Comparison of ENCODE assay signal across 22 cellular contexts in the genomic region with DNA sequence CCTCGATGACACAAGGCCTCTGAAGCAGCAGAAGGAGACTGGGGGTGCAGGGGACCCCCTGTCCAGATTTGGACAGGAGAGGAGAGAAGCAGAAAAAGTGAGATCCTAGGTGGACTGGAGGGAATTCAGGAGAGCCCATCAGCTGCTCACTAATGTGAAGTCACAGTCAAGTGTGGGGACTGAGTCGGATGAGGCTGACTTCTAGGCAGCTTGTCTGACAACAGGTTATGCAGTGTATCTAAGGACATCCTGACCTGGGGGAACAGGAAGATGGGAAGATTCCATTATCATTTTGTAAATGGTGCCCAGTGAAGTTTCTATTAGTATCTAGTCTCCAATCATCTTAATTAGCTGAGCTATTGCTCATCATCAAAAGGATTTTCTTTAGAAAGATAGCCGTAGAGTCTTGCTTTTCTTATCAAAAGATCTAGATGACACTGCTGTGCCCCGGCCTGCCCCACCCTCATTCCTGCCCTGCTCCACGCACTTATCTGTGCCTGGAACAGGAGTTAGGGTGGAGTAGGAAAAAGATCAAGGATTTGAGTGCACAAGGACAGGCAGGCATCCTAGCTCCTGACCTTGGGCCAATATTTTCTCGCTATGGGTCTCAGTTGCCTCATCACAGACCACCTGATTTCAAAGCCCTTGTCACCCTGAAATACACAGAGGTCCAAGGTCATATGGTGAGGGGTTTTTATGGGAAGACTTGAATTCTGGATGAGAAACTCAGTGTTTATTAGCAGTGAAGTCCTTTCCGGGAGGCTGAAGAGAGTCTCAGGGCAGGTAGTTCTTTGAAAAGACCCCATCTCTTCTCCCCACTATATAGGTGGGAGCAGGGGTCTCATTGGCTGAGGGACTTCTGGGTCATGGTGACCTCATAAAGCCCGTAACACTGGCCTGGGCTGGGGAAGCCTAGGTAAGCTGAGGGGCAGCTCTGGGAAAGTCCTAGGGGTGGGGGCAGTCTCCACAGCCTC. TPM values are rescaled to one million over a fixed set of nuclear protein-coding genes. Genes with fewer than 3 reads are reported as not detected.
"Had no signal": no experiment of that assay in that cellular context is flagged by ENCODE, and none has a peak within 500 bp of the region (broad histone marks: within the 10 kb centered on the region; RNA-seq: fewer than 3 reads in every experiment).

Gene MROH7, plus strand, starts transcription at position 924 of the 974 bp plus-strand sequence. CDS start 11,141 bp downstream, outside the sequence.

- H3K27me3 ChIP-seq: gastrocnemius medialis, left lung had no signal

- H3K4me3 Mint-ChIP-seq: activated CD4-positive, alpha-beta T cell treated with anti-CD3 and anti-CD28 coated beads, Interleukin-2, amount 10 ng/mL, durations not matched to agents 24 days and 14 days; activated CD8-positive, alpha-beta T cell treated with anti-CD3 and anti-CD28 coated beads, Interleukin-2, amount 10 ng/mL, durations not matched to agents 7 days and 5 days; activated naive CD8-positive, alpha-beta T cell treated with anti-CD3 and anti-CD28 coated beads for 36 hours; brain; dendritic cell treated with granulocyte-macrophage colony-stimulating factor and Interleukin-4, amounts not matched to agents 40 ng/mL and 50 ng/mL, for 4 days; memory B cell; natural killer cell; T-helper 2 cell treated with Interferon-gamma antibody and Interleukin-4, amounts not matched to agents 5 μg/mL and 100 μg/mL, for 36 hours had no signal

- H3K27ac Mint-ChIP-seq: activated CD4-positive, alpha-beta T cell treated with anti-CD3 and anti-CD28 coated beads, Interleukin-2, amount 10 ng/mL, durations not matched to agents 24 days and 14 days; activated CD8-positive, alpha-beta T cell treated with anti-CD3 and anti-CD28 coated beads, Interleukin-2, amount 10 ng/mL, durations not matched to agents 7 days and 5 days; activated naive CD8-positive, alpha-beta T cell treated with anti-CD3 and anti-CD28 coated beads for 36 hours; dendritic cell treated with granulocyte-macrophage colony-stimulating factor and Interleukin-4, amounts not matched to agents 40 ng/mL and 50 ng/mL, for 4 days; memory B cell; natural killer cell; T-helper 2 cell treated with Interferon-gamma antibody and Interleukin-4, amounts not matched to agents 5 μg/mL and 100 μg/mL, for 36 hours had no signal

- H3K9me3 ChIP-seq: gastrocnemius medialis had no signal

- H3K4me1 Mint-ChIP-seq: activated CD4-positive, alpha-beta T cell treated with anti-CD3 and anti-CD28 coated beads, Interleukin-2, amount 10 ng/mL, durations not matched to agents 24 days and 14 days; activated naive CD8-positive, alpha-beta T cell treated with anti-CD3 and anti-CD28 coated beads for 36 hours; brain; memory B cell; natural killer cell had no signal

- H3K27ac ChIP-seq: epithelial cell of prostate, gastrocnemius medialis, left lung, skin epidermis had no signal

- H3K4me3 ChIP-seq: gastrocnemius medialis, left lung, skin epidermis had no signal

- H3K4me1 ChIP-seq: left lung had no signal

- H3K36me3 Mint-ChIP-seq: activated naive CD8-positive, alpha-beta T cell treated with anti-CD3 and anti-CD28 coated beads for 36 hours; brain; memory B cell; natural killer cell had no signal

- H3K27me3 Mint-ChIP-seq: activated naive CD8-positive, alpha-beta T cell treated with anti-CD3 and anti-CD28 coated beads for 36 hours; dendritic cell treated with granulocyte-macrophage colony-stimulating factor and Interleukin-4, amounts not matched to agents 40 ng/mL and 50 ng/mL, for 4 days had no signal

- H3K36me3 ChIP-seq: gastrocnemius medialis, left lung had no signal

- DNase-seq: activated CD4-positive, alpha-beta T cell treated with anti-CD3 and anti-CD28 coated beads, Interleukin-2, amount 10 ng/mL, durations not matched to agents 24 days and 14 days; activated CD4-positive, CD25-positive, alpha-beta regulatory T cell; activated CD8-positive, alpha-beta memory T cell treated with anti-CD3 and anti-CD28 coated beads, Interleukin-2, amount 50 U/mL, for 4 hours; activated CD8-positive, alpha-beta T cell treated with anti-CD3 and anti-CD28 coated beads, Interleukin-2, amount 10 ng/mL, durations not matched to agents 7 days and 5 days; activated gamma-delta T cell treated with Interleukin-2 at 50 U/mL for 16 hours; activated naive CD8-positive, alpha-beta T cell treated with anti-CD3 and anti-CD28 coated beads for 36 hours; amygdala; cerebellar nuclear complex; gastrocnemius medialis; islet precursor cell; left lung; natural killer cell; retina; stimulated activated CD4-positive, alpha-beta T cell treated with anti-CD3 and anti-CD28 coated beads, Interleukin-4, amount 100 ng/mL, for 24 hours; stimulated activated naive CD4-positive, alpha-beta T cell; SW 1271 had no signal

- ATAC-seq: activated CD8-positive, alpha-beta T cell treated with anti-CD3 and anti-CD28 coated beads, Interleukin-2, amount 10 ng/mL, durations not matched to agents 7 days and 5 days; gastrocnemius medialis; left lung; natural killer cell had no signal

RNA-seq across cellular contexts. Expression of gene MROH7, which starts in this region (rescaled TPM):
- total RNA-seq: activated CD8-positive, alpha-beta T cell treated with anti-CD3 and anti-CD28 coated beads, Interleukin-2, amount 10 ng/mL, durations not matched to agents 7 days and 5 days had no signal
